In genomic region chr2:218068721-218069334, GRCh38 we compare ENCODE assay signal across 8 cellular contexts. TPM values are rescaled to one million over a fixed set of nuclear protein-coding genes. Genes with fewer than 3 reads are reported as not detected.
DNase-seq lines count a peak whose midpoint lies in the region; ATAC-seq and TF ChIP-seq lines count a peak whose summit lies in the region.
"Not testable (repeated sequence)": the region's sequence is repeated elsewhere in the genome, so short reads cannot be mapped to it uniquely, and the experiment has no call there.

RUFY4 (plus strand) TSS chr2:218069253; CDS start chr2:218070606, 1,353 bp downstream.

- peak in 1 of 2 donors; percentile 60 for TF ChIP-seq POLR2A in adrenal gland (IDR thresholded peaks at IDR 0.05)

- intact Hi-C loops in adrenal gland (cut with DNase I), result loop anchor here in 1 of 2 donors (5.0 kb wide), 1 partner anchor 282 kb away; no protein-coding TSS in a partner anchor
- intact Hi-C loops in left ventricle myocardium inferior (cut with micrococcal nuclease), result not testable (repeated sequence)

- not testable (repeated sequence) for H3K36me3 Mint-ChIP-seq in progenitor cell of endocrine pancreas (ENCODE audit: insufficient read depth)

- not testable (repeated sequence) for H3K4me1 Mint-ChIP-seq in progenitor cell of endocrine pancreas (ENCODE audit: low read depth)

- H3K9me3 ChIP-seq in adrenal gland (replicated peaks in 1 of 3); left ventricle myocardium inferior (replicated peaks): not testable (repeated sequence)

- not testable (repeated sequence) for H3K4me3 Mint-ChIP-seq in progenitor cell of endocrine pancreas (ENCODE audit: low read depth)

- H3K36me3 ChIP-seq in adrenal gland (replicated peaks in 1 of 2); left ventricle myocardium inferior: not testable (repeated sequence)

- H3K27me3 Mint-ChIP-seq in progenitor cell of endocrine pancreas, result peaks cover 46% of the 10 kb centered on the region

- in situ Hi-C loops in GM13976 (cut with MboI; ENCODE audit: low sequenced_read_pairs, unreplicated experiment), result loop anchor here (25.0 kb wide), 1 partner anchor 282 kb away; no protein-coding TSS in a partner anchor

- not testable (repeated sequence) for H3K27ac Mint-ChIP-seq in progenitor cell of endocrine pancreas

- peak within 1 kb of the TSS in 2 of 5 donors; percentile 65 to 66 for H3K27ac ChIP-seq in adrenal gland
- not testable (repeated sequence) for H3K27ac ChIP-seq in left ventricle myocardium inferior (replicated peaks)

- H3K4me3 ChIP-seq in adrenal gland (peak within 1 kb of the TSS in 2 of 4 donors; percentile 37 to 49), left ventricle myocardium inferior (peak within 1 kb of the TSS; percentile 38)

- not testable (repeated sequence) for H3K27me3 ChIP-seq in adrenal gland
- H3K27me3 ChIP-seq in left ventricle myocardium inferior (ENCODE audit: low read depth), result peaks cover 59% of the 10 kb centered on the region

- not testable (repeated sequence) for H3K9me3 Mint-ChIP-seq in progenitor cell of endocrine pancreas (ENCODE audit: low read depth)

- peak; percentile 91 for ATAC-seq in HG02852 (IDR thresholded peaks at IDR 0.05; ENCODE audit: unreplicated experiment)

- H3K4me1 ChIP-seq in adrenal gland (replicated peaks in 1 of 2); left ventricle myocardium inferior: not testable (repeated sequence)

- 2 to 20% (median 4%) methylated on average over 1 to 15 of the region's 15 CpGs for WGBS in adrenal gland, 4 donors

- DNase-seq in GM13976 (ENCODE audit: low spot score) (peak; percentile 81), NCI-H1436 (lab: John Stamatoyannopoulos, UW) (peak; percentile 67), T follicular helper cell (ENCODE audit: low read depth) (peak; percentile 48), adrenal gland (peak; percentile 67 to 92 (median 78)), left ventricle myocardium inferior (peak; percentile 55), progenitor cell of endocrine pancreas (ENCODE audit: low spot score, unreplicated experiment) (peak; percentile 34), ureter (ENCODE audit: low spot score) (peak; percentile 77)

- TF ChIP-seq CTCF in GM13976 (IDR thresholded peaks at IDR 0.05; ENCODE audit: borderline replicate concordance, control extremely low read depth, extremely low read depth, insufficient read depth, missing control alignments) (peak; percentile 69), adrenal gland (IDR thresholded peaks at IDR 0.05) (peak; percentile 78 to 96 (median 90)), left ventricle myocardium inferior (IDR thresholded peaks at IDR 0.05; ENCODE audit: borderline replicate concordance) (peak; percentile 85), progenitor cell of endocrine pancreas (IDR thresholded peaks at IDR 0.05; ENCODE audit: unreplicated experiment) (peak; percentile 81)

RNA-seq across cellular contexts. Expression of gene RUFY4, which starts in this region (rescaled TPM):
- 1 to 10 TPM in 1 of 8 donors, under 1 TPM in 4, not detected in 3; 0.14 to 1.9 (median 0.47) TPM for total RNA-seq in adrenal gland
- polyA plus RNA-seq in adrenal gland, result under 1 TPM; 0.09 to 0.98 (median 0.97) TPM
- total RNA-seq in left ventricle myocardium inferior, result not detected
- not detected in 2 replicates for total RNA-seq in progenitor cell of endocrine pancreas
- total RNA-seq in ureter, result 5.6 TPM

Comparison
In these comparisons a context has a peak if more than half of its experiments do, and no peak if none do; other contexts are left out.
1. Peak in DNase-seq and H3K4me3 ChIP-seq in left ventricle myocardium inferior; RNA of the gene not detected or under 1 TPM.
2. Peak in DNase-seq in progenitor cell of endocrine pancreas; RNA of the gene not detected or under 1 TPM.